ENCODE assay signal across 1 cellular context in genomic region chr15:76335851-76336253, GRCh38.
TF ChIP-seq lines count a peak whose summit lies in the region.

No MANE protein-coding gene starts in this region.

TF ChIP-seq in K562, 482 proteins besides CTCF, POLR2A, EP300 and RAD21 (continued from another document):
- TF ChIP-seq THAP7 (CRISPR knock-in tag; IDR thresholded peaks at IDR 0.05) (no peak), ESRRB (CRISPR knock-in tag; IDR thresholded peaks at IDR 0.05; ENCODE audit: borderline replicate concordance) (no peak), RCOR1 (IDR thresholded peaks at IDR 0.05; ENCODE audit: borderline replicate concordance in 1 of 2, low read depth in 2 of 2, low read length in 2 of 2) (peak in 1 of 2 experiments; percentile 57; a peak in 1 of 4 replicates), SNIP1 (IDR thresholded peaks at IDR 0.05; ENCODE audit: low read depth) (no peak), ZNF592 (IDR thresholded peaks at IDR 0.05) (0 out of 2 replicates have a peak, but pooled peaks have one; percentile 3), ZC3H8 (IDR thresholded peaks at IDR 0.05) (no peak), ETV5 (CRISPR knock-in tag; IDR thresholded peaks at IDR 0.05; ENCODE audit: low read depth) (no peak), HLTF (IDR thresholded peaks at IDR 0.05) (peak; percentile 77; the same call in 1 of the 2 replicates), ARNT (IDR thresholded peaks at IDR 0.05) (peak in 1 of 2 experiments; percentile 28; a peak in 2 of 4 replicates), FOXK1 (CRISPR knock-in tag; IDR thresholded peaks at IDR 0.05; ENCODE audit: borderline replicate concordance) (0 out of 2 replicates have a peak, but pooled peaks have one; percentile 8), GABPB1 (CRISPR knock-in tag; IDR thresholded peaks at IDR 0.05) (peak; percentile 4; the same call in 1 of the 2 replicates), EHMT2 (IDR thresholded peaks at IDR 0.05) (peak; percentile 62; the same call in 1 of the 2 replicates), CTBP1 (IDR thresholded peaks at IDR 0.05; ENCODE audit: borderline replicate concordance) (peak; percentile 41; the same call in 1 of the 2 replicates), ZBTB40 (IDR thresholded peaks at IDR 0.05) (peak; percentile 92), ZBTB40 (CRISPR knock-in tag; IDR thresholded peaks at IDR 0.05) (no peak), ZNF512 (tag; IDR thresholded peaks at IDR 0.05) (0 out of 2 replicates have a peak, but pooled peaks have one; percentile 27)
